Comparison of ENCODE assay signal across 24 cellular contexts in the genomic region with DNA sequence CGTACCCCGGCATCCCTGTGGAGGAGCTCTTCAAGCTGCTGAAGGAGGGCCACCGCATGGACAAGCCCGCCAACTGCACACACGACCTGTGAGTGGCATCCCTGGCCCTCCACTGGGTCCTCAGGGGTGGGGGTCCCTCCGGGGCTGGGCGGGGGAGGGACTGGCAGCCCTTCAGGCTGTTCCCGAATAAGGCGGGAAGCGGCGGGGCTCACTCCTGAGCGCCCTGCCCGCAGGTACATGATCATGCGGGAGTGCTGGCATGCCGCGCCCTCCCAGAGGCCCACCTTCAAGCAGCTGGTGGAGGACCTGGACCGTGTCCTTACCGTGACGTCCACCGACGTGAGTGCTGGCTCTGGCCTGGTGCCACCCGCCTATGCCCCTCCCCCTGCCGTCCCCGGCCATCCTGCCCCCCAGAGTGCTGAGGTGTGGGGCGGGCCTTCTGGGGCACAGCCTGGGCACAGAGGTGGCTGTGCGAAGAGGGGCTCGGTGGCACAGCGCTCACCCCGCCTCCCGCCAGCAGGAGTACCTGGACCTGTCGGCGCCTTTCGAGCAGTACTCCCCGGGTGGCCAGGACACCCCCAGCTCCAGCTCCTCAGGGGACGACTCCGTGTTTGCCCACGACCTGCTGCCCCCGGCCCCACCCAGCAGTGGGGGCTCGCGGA. TPM values are rescaled to one million over a fixed set of nuclear protein-coding genes. Genes with fewer than 3 reads are reported as not detected.
"Had no signal": no experiment of that assay in that cellular context is flagged by ENCODE, and none has a peak within 500 bp of the region (broad histone marks: within the 10 kb centered on the region; RNA-seq: fewer than 3 reads in every experiment).

No MANE protein-coding gene starts in this region.

- H3K4me1 Mint-ChIP-seq: IgD-negative memory B cell had no signal

- H3K27me3 ChIP-seq: SJCRH30 had no signal

- H3K27ac Mint-ChIP-seq: IgD-negative memory B cell had no signal

- H3K4me3 ChIP-seq: K562, SJCRH30 had no signal

- H3K4me1 ChIP-seq: SJCRH30 had no signal

- ATAC-seq: K562, Panc1, PC-3, Right ventricle myocardium inferior, SK-N-SH treated with all-trans-retinoic acid at 6 μM for 48 hours had no signal

- H3K27me3 Mint-ChIP-seq: IgD-negative memory B cell had no signal

- FAIRE-seq: K562 had no signal

- DNase-seq: Kasumi-1; MM.1S; NCI-H1092 treated with DMSO at 0.1 percent for 48 hours; NCI-H1436; NCI-H187; NCI-H2029; NCI-H2081 treated with DMSO at 0.1 percent for 48 hours; NCI-H2171; NCI-H226; NCI-H446; NCI-H510A; NCI-H524 treated with DMSO at 0.1 percent for 48 hours; NK-92 treated with Interleukin-12 subunit alpha and Interleukin-12 subunit beta, amount 100 ng/mL, for 24 hours; PC-3; SHP77 treated with DMSO at 0.1 percent for 48 hours; SJCRH30; T-helper 1 cell had no signal

- H3K36me3 ChIP-seq: SJCRH30 had no signal

- H3K36me3 Mint-ChIP-seq: IgD-negative memory B cell had no signal

- H3K9me3 ChIP-seq: SJCRH30 had no signal

- H3K4me2 ChIP-seq: KMS-11 had no signal

- H3K9me3 Mint-ChIP-seq: IgD-negative memory B cell had no signal

- H3K4me3 Mint-ChIP-seq: IgD-negative memory B cell had no signal

- H3K9ac ChIP-seq: KMS-11 had no signal

- H3K27ac ChIP-seq: KMS-11, SJCRH30 had no signal

RNA-seq across cellular contexts. Expression of a gene that starts 13.6 kb away (rescaled TPM):
- total RNA-seq: OCI-LY7 had no signal
